Comparison of ENCODE assay signal across 19 cellular contexts in the genomic region with DNA sequence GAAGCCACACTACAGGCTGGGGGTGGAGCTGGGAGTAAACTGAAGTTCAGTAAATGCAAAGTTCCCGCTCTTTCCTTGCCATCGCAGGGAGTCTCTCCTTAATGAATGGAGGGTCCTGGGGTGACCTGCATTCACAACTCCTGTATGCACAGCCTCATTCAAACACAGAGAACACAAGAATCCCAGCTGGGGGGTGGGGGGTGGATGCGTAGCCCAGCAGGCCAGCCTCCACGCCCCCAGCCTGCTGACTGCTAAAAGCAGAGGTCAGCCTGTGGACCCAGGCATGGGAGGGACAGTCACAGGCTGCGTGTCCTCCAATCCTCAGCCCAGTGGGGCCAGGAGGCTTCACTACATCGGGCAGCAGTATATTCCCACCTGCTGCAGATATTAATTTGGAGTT.
DNase-seq lines count a peak whose midpoint lies in the region; ATAC-seq, FAIRE-seq and TF ChIP-seq lines count a peak whose summit lies in the region.
"Had no signal": no experiment of that assay in that cellular context is flagged by ENCODE, and none has a peak within 500 bp of the region (broad histone marks: within the 10 kb centered on the region; RNA-seq: fewer than 3 reads in every experiment).

No MANE protein-coding gene starts in this region.

- peak overlapping the region; percentile 52 to 74 for H3K4me3 Mint-ChIP-seq in H9
- H3K4me3 Mint-ChIP-seq: naive thymus-derived CD4-positive, alpha-beta T cell had no signal

- H3K56ac ChIP-seq in H9 (ENCODE audit: insufficient read length, low read depth, low read length), result no peak overlapping the region
- no peak overlapping the region for H3K56ac ChIP-seq in H1 (replicated peaks; ENCODE audit: insufficient read length, low read depth, low read length)

- H4K20me1 ChIP-seq in H9 (ENCODE audit: control insufficient read depth, insufficient read depth, insufficient read length) (no peaks in the 10 kb centered on the region), H1 (replicated peaks in 1 of 2; ENCODE audit: control insufficient read depth in 1 of 2, insufficient read depth in 2 of 2, low read length in 2 of 2) (no peaks in the 10 kb centered on the region), HepG2 (ENCODE audit: insufficient read depth, low read length) (no peaks in the 10 kb centered on the region)

- FAIRE-seq in H1 (lab: Jason Lieb, UNC), result peak; percentile 80
- FAIRE-seq in HepG2 (lab: Jason Lieb, UNC), result no peak
- FAIRE-seq in HTR-8/SVneo (lab: Jason Lieb, UNC), result no peak

- BruUV-seq in HepG2 (replicated peaks; lab: Mats Ljungman, UMichigan), result no TSS peak

- TF ChIP-seq POLR2A in H1 (IDR thresholded peaks at IDR 0.05; ENCODE audit: control extremely low read depth in 1 of 2, low read depth in 2 of 2, low read length in 2 of 2) (no peak), HepG2 (IDR thresholded peaks at IDR 0.05; ENCODE audit: insufficient read depth in 1 of 2, low read depth in 2 of 2, low read length in 2 of 2) (no peak)

- H3K23ac ChIP-seq in H9 (ENCODE audit: insufficient read length, low read depth, low read length) (no peak overlapping the region), H1 (ENCODE audit: insufficient read length) (no peak overlapping the region)

- H3K4me1 ChIP-seq in H9 (ENCODE audit: insufficient read depth, low read length), result peaks cover 19% of the 10 kb centered on the region; the same call in 1 of the 2 replicates
- H3K4me1 ChIP-seq in H1 (replicated peaks in 1 of 4; ENCODE audit: control insufficient read depth in 3 of 4, insufficient read depth in 4 of 4, low read length in 3 of 4), result peaks cover 19 to 38% (median 34%) of the 10 kb centered on the region in 4 experiments
- no peaks in the 10 kb centered on the region for H3K4me1 ChIP-seq in HepG2 (ENCODE audit: insufficient read depth, low read length)
- H3K4me1 ChIP-seq: body of pancreas, foreskin keratinocyte, right lobe of liver had no signal

- no peak overlapping the region for H3K4ac ChIP-seq in H9 (ENCODE audit: low read depth, low read length)
- H3K4ac ChIP-seq in H1 (replicated peaks; ENCODE audit: insufficient read length, low read depth, low read length), result no peak overlapping the region

- H4K91ac ChIP-seq in H9 (ENCODE audit: insufficient read length, low read depth, low read length) (no peak overlapping the region), H1 (replicated peaks; ENCODE audit: insufficient read length, low read length) (peak overlapping the region; percentile 72)

- POLR2A ChIA-PET in H1 (lab: Charles Lee; ENCODE audit: partially characterized antibody), result interaction anchor here (1.1 to 1.6 kb wide), 2 partner anchors 10 to 23 kb away, joined by 3 to 5 read pairs; no protein-coding TSS in a partner anchor
- POLR2A ChIA-PET in HepG2 (lab: Yijun Ruan, JAX), result no interaction called here

- H3K9me3 ChIP-seq in H9 (ENCODE audit: control insufficient read depth, low read depth, low read length) (no peaks in the 10 kb centered on the region), H1 (ENCODE audit: insufficient read depth in 2 of 2, low read depth in 1 of 2, low read length in 1 of 2) (no peaks in the 10 kb centered on the region), HepG2 (ENCODE audit: low read length) (no peaks in the 10 kb centered on the region)
- H3K9me3 ChIP-seq: body of pancreas, right lobe of liver, SK-N-SH had no signal

- H2BK120ac ChIP-seq in H9 (ENCODE audit: low read depth, low read length, poor library complexity, severe bottlenecking) (no peak overlapping the region), H1 (replicated peaks; ENCODE audit: low read depth, low read length) (no peak overlapping the region)

- peaks cover 25% of the 10 kb centered on the region for H3K27me3 Mint-ChIP-seq in H9 (ENCODE audit: low read depth)

- H3K79me1 ChIP-seq in H9 (ENCODE audit: insufficient read depth, low read depth, low read length, poor library complexity, severe bottlenecking) (no peaks in the 10 kb centered on the region), H1 (ENCODE audit: low read depth, low read length) (no peaks in the 10 kb centered on the region)

- peaks cover 59 to 68% of the 10 kb centered on the region in 2 experiments for H3K4me1 Mint-ChIP-seq in H9
- H3K4me1 Mint-ChIP-seq: CD14-positive monocyte; naive thymus-derived CD4-positive, alpha-beta T cell had no signal

- DNase-seq in H9 (peak; percentile 65), H1 (ENCODE audit: low read depth in 1 of 2, low spot score in 2 of 2) (peak; percentile 69 to 75), HepG2 (ENCODE audit: low spot score) (no peak), HTR-8/SVneo (ENCODE audit: insufficient read length, low spot score) (no peak)
- DNase-seq in stimulated activated CD4-positive, alpha-beta T cell treated with anti-CD3 and anti-CD28 coated beads, Interleukin-2, amount 100 ng/mL, for 48 hours, result no peak
- DNase-seq: activated CD8-positive, alpha-beta memory T cell treated with anti-CD3 and anti-CD28 coated beads, Interleukin-2, amount 50 U/mL, for 4 hours; body of pancreas; effector CD4-positive, alpha-beta T cell; foreskin keratinocyte; hippocampal formation; KBM-7; naive thymus-derived CD4-positive, alpha-beta T cell; SK-N-SH; T-helper 2 cell had no signal

- in situ Hi-C loops in HepG2 (cut with HindIII; ENCODE audit: extremely low pct_ligation_motif_present, low pct_unique_long_range_greater_than_20kb), result no loop called here

- H3K36me3 Mint-ChIP-seq in H9 (ENCODE audit: insufficient read depth in 1 of 3, low read depth in 3 of 3), result no peaks in the 10 kb centered on the region
- H3K36me3 Mint-ChIP-seq: CD14-positive monocyte; naive thymus-derived CD4-positive, alpha-beta T cell had no signal

- intact Hi-C loops in HepG2 (cut with micrococcal nuclease; ENCODE audit: unreplicated experiment), result no loop called here

- no CpG with 5 or more reads among the region's 6 CpGs for WGBS in H9 (ENCODE audit: extremely low coverage, insufficient read length, low lambda C conversion rate)
- WGBS in H1 (ENCODE audit: extremely low coverage in 1 of 2, insufficient coverage in 1 of 2, insufficient read length in 1 of 2, insufficient replicate concordance in 2 of 2, low coverage in 1 of 2, low lambda C conversion rate in 2 of 2, missing lambda C conversion rate in 1 of 2), 2 experiments, result 4% methylated on average over 6 of the region's 6 CpGs; no CpG with 5 or more reads in 1 of the 2 experiments
- 0% methylated on average over 3 of the region's 6 CpGs for WGBS in HepG2 (ENCODE audit: low lambda C conversion rate)

- H2BK15ac ChIP-seq in H9 (ENCODE audit: low read depth, low read length), result no peak overlapping the region
- H2BK15ac ChIP-seq in H1 (ENCODE audit: low read length), result no peak overlapping the region

- ATAC-seq in HepG2 (peak; percentile 30; the same call in 2 of the 3 replicates), GM21619 (IDR thresholded peaks at IDR 0.05; ENCODE audit: unreplicated experiment) (no peak)
- ATAC-seq: body of pancreas; foreskin keratinocyte; naive thymus-derived CD4-positive, alpha-beta T cell; right lobe of liver had no signal

- H2BK20ac ChIP-seq in H9 (ENCODE audit: low read depth, low read length, poor library complexity, severe bottlenecking) (no peak overlapping the region), H1 (ENCODE audit: low read length) (peak overlapping the region; percentile 95; the same call in 1 of the 2 replicates)

- CTCF ChIA-PET in H1 (lab: Charles Lee; ENCODE audit: partially characterized antibody) (interaction anchor here (1.3 to 1.5 kb wide), 4 partner anchors 11 to 94 kb away, joined by 3 to 6 read pairs (median 4); no protein-coding TSS in a partner anchor), HepG2 (lab: Yijun Ruan, JAX; ENCODE audit: low intra/inter-chr PET ratio, low total read pairs) (no interaction called here)

- peak in 1 of 2 experiments; percentile 81; a peak in 1 of 3 replicates for TF ChIP-seq EP300 in H1 (IDR thresholded peaks at IDR 0.05; ENCODE audit: borderline replicate concordance in 1 of 2, low read depth in 2 of 2, low read length in 2 of 2)
- TF ChIP-seq EP300 in HepG2 (IDR thresholded peaks at IDR 0.05; ENCODE audit: low read depth in 2 of 2, low read length in 2 of 2), result no peak
- no peak for TF ChIP-seq EP300 in HepG2 (CRISPR knock-in tag; IDR thresholded peaks at IDR 0.05; ENCODE audit: borderline replicate concordance)

- H2AK5ac ChIP-seq in H9 (ENCODE audit: insufficient read length, low read length) (no peak overlapping the region), H1 (ENCODE audit: low read depth, low read length) (0 out of 2 replicates have a peak overlapping the region, but pooled peaks have one; percentile 75)

- H2BK5ac ChIP-seq in H9 (ENCODE audit: insufficient read length, low read length) (no peak overlapping the region), H1 (ENCODE audit: low read depth, low read length) (peak overlapping the region; percentile 85; the same call in 1 of the 2 replicates)

- H3K27ac Mint-ChIP-seq in H9, result peak overlapping the region; percentile 94 to 97 (median 96); a peak in 6 of 7 replicates
- H3K27ac Mint-ChIP-seq: CD14-positive monocyte; naive thymus-derived CD4-positive, alpha-beta T cell had no signal

- H3T11ph ChIP-seq in H9 (ENCODE audit: low read length), result no peak overlapping the region

- H3K9ac ChIP-seq in H9 (ENCODE audit: extremely low read depth, insufficient read length, low read length) (no peak overlapping the region), H1 (replicated peaks in 1 of 4; ENCODE audit: extremely low read depth in 1 of 4, low read depth in 3 of 4, low read length in 3 of 4) (no peak overlapping the region), HepG2 (ENCODE audit: insufficient read depth, low read depth, low read length) (no peak overlapping the region)
- H3K9ac ChIP-seq: SK-N-SH had no signal

- H3K27ac ChIP-seq in 22Rv1 (peak overlapping the region; percentile 13), H9 (ENCODE audit: insufficient read length, low read depth, low read length) (no peak overlapping the region), H1 (ENCODE audit: low read depth, low read length) (no peak overlapping the region), HepG2 (ENCODE audit: extremely low read length, insufficient read depth, low read length) (no peak overlapping the region)
- H3K27ac ChIP-seq: body of pancreas, foreskin keratinocyte, right lobe of liver, RWPE1 had no signal

- H2BK12ac ChIP-seq in H9 (ENCODE audit: insufficient read length, low read depth, low read length) (no peak overlapping the region), H1 (ENCODE audit: low read depth, low read length) (peak overlapping the region; percentile 87; the same call in 1 of the 2 replicates)

- no peak overlapping the region for H2AFZ ChIP-seq in H9 (ENCODE audit: low read length)
- no peak overlapping the region for H2AFZ ChIP-seq in H1 (ENCODE audit: low read length)
- no peak overlapping the region for H2AFZ ChIP-seq in HepG2 (ENCODE audit: low read length)

- H3K14ac ChIP-seq in H9 (ENCODE audit: insufficient read depth, low read length), result no peak overlapping the region
- no peak overlapping the region for H3K14ac ChIP-seq in H1 (ENCODE audit: insufficient read length)

- H3K23me2 ChIP-seq in H9 (ENCODE audit: insufficient read length, low read depth, low read length, poor library complexity, severe bottlenecking) (no peaks in the 10 kb centered on the region), H1 (ENCODE audit: low read depth, low read length) (no peaks in the 10 kb centered on the region; the same call in 1 of the 2 replicates)

- TF ChIP-seq RAD21 in H1 (IDR thresholded peaks at IDR 0.05 in 1 of 2, conservative IDR thresholded peaks at IDR 0.05 in 1 of 2; ENCODE audit: low read depth in 2 of 2, low read length in 2 of 2), result no peak
- no peak for TF ChIP-seq RAD21 in HepG2 (CRISPR knock-in tag; IDR thresholded peaks at IDR 0.05)

- no peak for TF ChIP-seq CTCF in 22Rv1 (IDR thresholded peaks at IDR 0.05)
- TF ChIP-seq CTCF in H9 (conservative IDR thresholded peaks at IDR 0.05), result no peak
- TF ChIP-seq CTCF in H1 (IDR thresholded peaks at IDR 0.05; ENCODE audit: control extremely low read depth in 1 of 3, insufficient read depth in 1 of 3, low read depth in 1 of 3, low read length in 3 of 3), result no peak
- no peak for TF ChIP-seq CTCF in HepG2 (CRISPR knock-in tag; IDR thresholded peaks at IDR 0.05)

- H3K18ac ChIP-seq in H9 (ENCODE audit: insufficient read length, low read depth, low read length) (no peak overlapping the region), H1 (ENCODE audit: extremely low read depth, low read length) (peak overlapping the region; percentile 95; the same call in 1 of the 2 replicates)

- peaks cover 0 to 3% of the 10 kb centered on the region in 2 experiments; a peak in 2 of 5 replicates for H3K9me3 Mint-ChIP-seq in H9

- H4K8ac ChIP-seq in H9 (replicated peaks; ENCODE audit: insufficient read length, low read depth, low read length) (no peak overlapping the region), H1 (ENCODE audit: extremely low read depth, insufficient read depth, low read length) (peak overlapping the region; percentile 28; the same call in 1 of the 2 replicates)

- H3K36me3 ChIP-seq in H1 (ENCODE audit: control insufficient read depth in 2 of 4, insufficient read depth in 4 of 4, low read length in 3 of 4), result no peaks in the 10 kb centered on the region
- H3K36me3 ChIP-seq in HepG2 (replicated peaks in 1 of 2; ENCODE audit: control insufficient read depth in 1 of 2, insufficient read depth in 2 of 2, low read length in 2 of 2), result no peaks in the 10 kb centered on the region
- H3K36me3 ChIP-seq: right lobe of liver had no signal

- H4K5ac ChIP-seq in H9 (ENCODE audit: insufficient read length, low read depth, low read length), result no peak overlapping the region
- peak overlapping the region; percentile 59 for H4K5ac ChIP-seq in H1 (ENCODE audit: insufficient read length, low read depth, low read length)

- H3K4me3 ChIP-seq in H1 (ENCODE audit: extremely low read depth in 1 of 4, insufficient read depth in 2 of 4, low read depth in 3 of 4, low read length in 4 of 4) (peak overlapping the region in 3 of 4 experiments; percentile 14 to 47 (median 29); a peak in 5 of 8 replicates), HepG2 (replicated peaks in 1 of 3; ENCODE audit: insufficient read depth in 1 of 3, low read depth in 2 of 3, low read length in 3 of 3) (no peak overlapping the region)
- H3K4me3 ChIP-seq: body of pancreas, right lobe of liver had no signal

- no peaks in the 10 kb centered on the region for H3K79me2 ChIP-seq in H9 (ENCODE audit: insufficient read depth, low read length)
- no peaks in the 10 kb centered on the region for H3K79me2 ChIP-seq in H1 (ENCODE audit: control insufficient read depth in 1 of 2, insufficient read depth in 2 of 2, low read length in 2 of 2)
- H3K79me2 ChIP-seq in HepG2 (ENCODE audit: insufficient read depth, low read length), result no peaks in the 10 kb centered on the region

- H3K4me2 ChIP-seq in H9 (ENCODE audit: insufficient read depth, insufficient read length, low read length) (peak overlapping the region; percentile 4), H1 (ENCODE audit: insufficient read depth in 1 of 2, low read depth in 2 of 2, low read length in 2 of 2) (peak overlapping the region; percentile 55 to 68), HepG2 (ENCODE audit: low read depth, low read length) (no peak overlapping the region)
- H3K4me2 ChIP-seq: SK-N-SH had no signal

- H3K27me3 ChIP-seq in H9 (ENCODE audit: insufficient read depth, low read length), result no peaks in the 10 kb centered on the region
- H3K27me3 ChIP-seq in H1 (replicated peaks in 1 of 4; ENCODE audit: control insufficient read depth in 3 of 4, extremely low read depth in 1 of 4, insufficient read depth in 3 of 4, low read length in 3 of 4), result no peaks in the 10 kb centered on the region; a peak in 2 of 7 replicates
- H3K27me3 ChIP-seq in HepG2 (ENCODE audit: control insufficient read depth in 1 of 2, insufficient read depth in 2 of 2, low read length in 2 of 2), result peaks cover 7 to 46% of the 10 kb centered on the region in 2 experiments; a peak in 4 of 5 replicates
- H3K27me3 ChIP-seq: right lobe of liver had no signal

Comparison
In these comparisons a context has a peak if more than half of its experiments do, and no peak if none do; other contexts are left out.
1. DNase-seq: peak in H9 (single experiment) and H1 (2 of 2); none in HepG2 (single experiment), stimulated activated CD4-positive, alpha-beta T cell treated with anti-CD3 and anti-CD28 coated beads, Interleukin-2, amount 100 ng/mL, for 48 hours (0 of 2) and HTR-8/SVneo (single experiment).
2. H3K4me3 ChIP-seq: peak in H1 (3 of 4); none in HepG2 (0 of 3).